In genomic region chr7:15463801-15464761, GRCh38 we compare ENCODE assay signal across 20 cellular contexts.
A peak's percentile ranks its signal among the peaks of the same experiment; 100 is the strongest.
DNase-seq lines count a peak whose midpoint lies in the region; ATAC-seq and TF ChIP-seq lines count a peak whose summit lies in the region.
"Had no signal": no experiment of that assay in that cellular context is flagged by ENCODE, and none has a peak within 500 bp of the region (broad histone marks: within the 10 kb centered on the region; RNA-seq: fewer than 3 reads in every experiment).

No MANE protein-coding gene starts in this region.

- no peak overlapping the region for H2BK5ac ChIP-seq in H9 (ENCODE audit: insufficient read length, low read length)

- H4K8ac ChIP-seq in H9 (replicated peaks; ENCODE audit: insufficient read length, low read depth, low read length), result no peak overlapping the region

- 19 to 25% methylated on average over 6 of the region's 6 CpGs for WGBS in gastroesophageal sphincter (ENCODE audit: low coverage in 1 of 2), 2 donors
- no CpG with 5 or more reads among the region's 6 CpGs for WGBS in H9 (ENCODE audit: extremely low coverage, insufficient read length, low lambda C conversion rate)

- H2BK12ac ChIP-seq in H9 (ENCODE audit: insufficient read length, low read depth, low read length), result no peak overlapping the region

- in situ Hi-C loops in gastrocnemius medialis (cut with MboI; ENCODE audit: low sequenced_read_pairs in 4 of 4), result no loop called here

- H4K20me1 ChIP-seq in H9 (ENCODE audit: control insufficient read depth, insufficient read depth, insufficient read length), result no peaks in the 10 kb centered on the region

- H3K79me1 ChIP-seq in H9 (ENCODE audit: insufficient read depth, low read depth, low read length, poor library complexity, severe bottlenecking), result no peaks in the 10 kb centered on the region

- H3K36me3 ChIP-seq in gastroesophageal sphincter (no peaks in the 10 kb centered on the region), gastrocnemius medialis (no peaks in the 10 kb centered on the region)
- H3K36me3 ChIP-seq: upper lobe of left lung had no signal

- no peaks in the 10 kb centered on the region for H3K9me3 ChIP-seq in gastroesophageal sphincter
- no peaks in the 10 kb centered on the region for H3K9me3 ChIP-seq in gastrocnemius medialis
- no peaks in the 10 kb centered on the region for H3K9me3 ChIP-seq in H9 (ENCODE audit: control insufficient read depth, low read depth, low read length)
- H3K9me3 ChIP-seq: upper lobe of left lung had no signal

- H3K23me2 ChIP-seq in H9 (ENCODE audit: insufficient read length, low read depth, low read length, poor library complexity, severe bottlenecking), result no peaks in the 10 kb centered on the region

- TF ChIP-seq POLR2A in gastroesophageal sphincter (IDR thresholded peaks at IDR 0.05) (no peak), gastrocnemius medialis (IDR thresholded peaks at IDR 0.05) (no peak)

- no peak overlapping the region for H3K18ac ChIP-seq in H9 (ENCODE audit: insufficient read length, low read depth, low read length)

- no peak overlapping the region for H3T11ph ChIP-seq in H9 (ENCODE audit: low read length)

- no peaks in the 10 kb centered on the region for H3K9me3 Mint-ChIP-seq in H9

- TF ChIP-seq EP300 in gastroesophageal sphincter (IDR thresholded peaks at IDR 0.05), result no peak

- no peak overlapping the region for H2AK5ac ChIP-seq in H9 (ENCODE audit: insufficient read length, low read length)

- H3K27ac ChIP-seq in gastroesophageal sphincter (peak overlapping the region; percentile 44 to 60 (median 56)), gastrocnemius medialis (peak overlapping the region; percentile 15 to 62 (median 41)), H9 (ENCODE audit: insufficient read length, low read depth, low read length) (no peak overlapping the region)

- no peak overlapping the region for H3K4me2 ChIP-seq in H9 (ENCODE audit: insufficient read depth, insufficient read length, low read length)

- H3K23ac ChIP-seq in H9 (ENCODE audit: insufficient read length, low read depth, low read length), result no peak overlapping the region

- H3K4me1 ChIP-seq in gastroesophageal sphincter, result peaks cover 0 to 33% (median 0%) of the 10 kb centered on the region in 3 donors
- peaks cover 0 to 15% of the 10 kb centered on the region in 2 donors for H3K4me1 ChIP-seq in gastrocnemius medialis
- no peaks in the 10 kb centered on the region for H3K4me1 ChIP-seq in H9 (ENCODE audit: insufficient read depth, low read length)
- H3K4me1 ChIP-seq: upper lobe of left lung had no signal

- no peak overlapping the region for H2BK15ac ChIP-seq in H9 (ENCODE audit: low read depth, low read length)

- no peaks in the 10 kb centered on the region for H3K4me1 Mint-ChIP-seq in H9
- H3K4me1 Mint-ChIP-seq: activated CD4-positive, alpha-beta T cell treated with anti-CD3 and anti-CD28 coated beads for 36 hours; CD8-positive, alpha-beta memory T cell had no signal

- H3K27me3 ChIP-seq in gastroesophageal sphincter (no peaks in the 10 kb centered on the region), gastrocnemius medialis (no peaks in the 10 kb centered on the region), H9 (ENCODE audit: insufficient read depth, low read length) (no peaks in the 10 kb centered on the region)
- H3K27me3 ChIP-seq: upper lobe of left lung had no signal

- H3K4me3 Mint-ChIP-seq in H9, result no peak overlapping the region
- H3K4me3 Mint-ChIP-seq: activated CD4-positive, alpha-beta T cell treated with anti-CD3 and anti-CD28 coated beads for 36 hours; CD8-positive, alpha-beta memory T cell; dendritic cell treated with granulocyte-macrophage colony-stimulating factor and Interleukin-4, amounts not matched to agents 40 ng/mL and 50 ng/mL, for 4 days had no signal

- H2BK120ac ChIP-seq in H9 (ENCODE audit: low read depth, low read length, poor library complexity, severe bottlenecking), result no peak overlapping the region

- DNase-seq in AG09319 (ENCODE audit: extremely low read depth, low read depth) (peak; percentile 39), NCI-H226 (peak; percentile 31), gastrocnemius medialis (no peak), HPDE6-E6E7 (ENCODE audit: extremely low spot score) (no peak), NCI-H2029 treated with DMSO at 0.1 percent for 48 hours (lab: John Stamatoyannopoulos, UW) (no peak), H9 (no peak)
- DNase-seq: activated CD4-positive, alpha-beta T cell treated with anti-CD3 and anti-CD28 coated beads for 36 hours; activated CD8-positive, alpha-beta memory T cell treated with anti-CD3 and anti-CD28 coated beads, Interleukin-2, amount 50 U/mL, for 4 hours; CD8-positive, alpha-beta memory T cell; H7; hippocampal formation; kidney glomerular epithelial cell; NCI-H146; NCI-H345; occipital lobe; stimulated activated CD4-positive, alpha-beta T cell treated with anti-CD3 and anti-CD28 coated beads, Interleukin-4, amount 100 ng/mL, for 4 hours; upper lobe of left lung had no signal

- H4K91ac ChIP-seq in H9 (ENCODE audit: insufficient read length, low read depth, low read length), result no peak overlapping the region

- no peak overlapping the region for H2BK20ac ChIP-seq in H9 (ENCODE audit: low read depth, low read length, poor library complexity, severe bottlenecking)

- H3K27me3 Mint-ChIP-seq in H9 (ENCODE audit: low read depth), result no peaks in the 10 kb centered on the region
- H3K27me3 Mint-ChIP-seq: activated CD4-positive, alpha-beta T cell treated with anti-CD3 and anti-CD28 coated beads for 36 hours; CD8-positive, alpha-beta memory T cell; dendritic cell treated with granulocyte-macrophage colony-stimulating factor and Interleukin-4, amounts not matched to agents 40 ng/mL and 50 ng/mL, for 4 days had no signal

- no peak overlapping the region for H3K4me3 ChIP-seq in gastroesophageal sphincter
- H3K4me3 ChIP-seq in gastrocnemius medialis, result no peak overlapping the region
- H3K4me3 ChIP-seq: upper lobe of left lung had no signal

- H3K27ac Mint-ChIP-seq in H9, result no peak overlapping the region; a peak in 1 of 7 replicates
- H3K27ac Mint-ChIP-seq: activated CD4-positive, alpha-beta T cell treated with anti-CD3 and anti-CD28 coated beads for 36 hours; CD8-positive, alpha-beta memory T cell; dendritic cell treated with granulocyte-macrophage colony-stimulating factor and Interleukin-4, amounts not matched to agents 40 ng/mL and 50 ng/mL, for 4 days had no signal

- intact Hi-C loops in gastrocnemius medialis (cut with DNase I; ENCODE audit: low total_unique reads), result no loop called here

- H3K36me3 Mint-ChIP-seq in H9 (ENCODE audit: insufficient read depth in 1 of 3, low read depth in 3 of 3), result no peaks in the 10 kb centered on the region
- H3K36me3 Mint-ChIP-seq: CD8-positive, alpha-beta memory T cell had no signal

- H3K9ac ChIP-seq in H9 (ENCODE audit: extremely low read depth, insufficient read length, low read length), result no peak overlapping the region

- no peaks in the 10 kb centered on the region for H3K79me2 ChIP-seq in H9 (ENCODE audit: insufficient read depth, low read length)

- TF ChIP-seq CTCF in AG09319 (IDR thresholded peaks at IDR 0.05; ENCODE audit: low read depth, low read length) (no peak), gastroesophageal sphincter (IDR thresholded peaks at IDR 0.05) (no peak), gastrocnemius medialis (IDR thresholded peaks at IDR 0.05 in 4 of 5, conservative IDR thresholded peaks at IDR 0.05 in 1 of 5) (no peak), H9 (conservative IDR thresholded peaks at IDR 0.05) (no peak)

- no peak overlapping the region for H3K4ac ChIP-seq in H9 (ENCODE audit: low read depth, low read length)

- H3K14ac ChIP-seq in H9 (ENCODE audit: insufficient read depth, low read length), result no peak overlapping the region

- no peak overlapping the region for H4K5ac ChIP-seq in H9 (ENCODE audit: insufficient read length, low read depth, low read length)

- no peak overlapping the region for H3K56ac ChIP-seq in H9 (ENCODE audit: insufficient read length, low read depth, low read length)

- ATAC-seq in gastroesophageal sphincter (peak; percentile 60), gastrocnemius medialis (peak; percentile 58 to 62), GM18867 (IDR thresholded peaks at IDR 0.05; ENCODE audit: unreplicated experiment) (no peak)
- ATAC-seq: activated CD4-positive, alpha-beta T cell treated with anti-CD3 and anti-CD28 coated beads for 36 hours had no signal

- H2AFZ ChIP-seq in H9 (ENCODE audit: low read length), result no peak overlapping the region

Comparison
In these comparisons a context has a peak if more than half of its experiments do, and no peak if none do; other contexts are left out.
1. DNase-seq: peak in AG09319 (single experiment) and NCI-H226 (single experiment); none in gastrocnemius medialis (0 of 2), HPDE6-E6E7 (single experiment), NCI-H2029 treated with DMSO at 0.1 percent for 48 hours (single experiment) and H9 (single experiment).